Comparison of ENCODE assay signal across 12 cellular contexts in genomic region chr1:67688526-67689219, GRCh38. TPM values are rescaled to one million over a fixed set of nuclear protein-coding genes. Genes with fewer than 3 reads are reported as not detected.
DNase-seq lines count a peak whose midpoint lies in the region; TF ChIP-seq lines count a peak whose summit lies in the region.
"Had no signal": no experiment of that assay in that cellular context is flagged by ENCODE, and none has a peak within 500 bp of the region (broad histone marks: within the 10 kb centered on the region; RNA-seq: fewer than 3 reads in every experiment).

No MANE protein-coding gene starts in this region.

- peaks cover 26% of the 10 kb centered on the region for H3K79me2 ChIP-seq in MM.1S (ENCODE audit: low read length)

- no peak for TF ChIP-seq POLR2A in adrenal gland (IDR thresholded peaks at IDR 0.05)

- peaks cover 34% of the 10 kb centered on the region for H3K36me3 ChIP-seq in brain microvascular endothelial cell (replicated peaks)
- H3K36me3 ChIP-seq in neutrophil, result no peaks in the 10 kb centered on the region
- no peaks in the 10 kb centered on the region; the same call in 1 of the 2 replicates for H3K36me3 ChIP-seq in MM.1S (replicated peaks; ENCODE audit: insufficient read depth, low read length)
- H3K36me3 ChIP-seq in adrenal gland (replicated peaks in 1 of 2), result peaks cover 0 to 6% of the 10 kb centered on the region in 2 donors

- peak overlapping the region; percentile 90 for H3K27ac ChIP-seq in brain microvascular endothelial cell
- H3K27ac ChIP-seq in neutrophil, result peak overlapping the region; percentile 92
- H3K27ac ChIP-seq in MM.1S (ENCODE audit: low read length), result no peak overlapping the region
- H3K27ac ChIP-seq in adrenal gland, result no peak overlapping the region
- H3K27ac ChIP-seq: 22Rv1 had no signal

- no peak overlapping the region for H3K4me2 ChIP-seq in MM.1S (ENCODE audit: low read depth, low read length)

- peaks cover 54 to 56% of the 10 kb centered on the region in 2 experiments for H3K4me1 ChIP-seq in neutrophil (ENCODE audit: control insufficient read depth in 1 of 2, insufficient read depth in 1 of 2, low read depth in 1 of 2, low read length in 1 of 2)
- peaks cover 11% of the 10 kb centered on the region; the same call in 1 of the 2 replicates for H3K4me1 ChIP-seq in MM.1S (ENCODE audit: low read length)
- H3K4me1 ChIP-seq in adrenal gland (replicated peaks in 1 of 2), result peaks cover 6 to 19% of the 10 kb centered on the region in 2 donors

- in situ Hi-C loops in brain microvascular endothelial cell (cut with HindIII; ENCODE audit: low pct_ligation_motif_present, low sequenced_read_pairs), result loop anchor here (25.0 kb wide), 1 partner anchor 151 kb away; no protein-coding TSS in a partner anchor

- H3K27me3 ChIP-seq in brain microvascular endothelial cell (replicated peaks), result no peaks in the 10 kb centered on the region
- H3K27me3 ChIP-seq in neutrophil, result no peaks in the 10 kb centered on the region
- H3K27me3 ChIP-seq in MM.1S (replicated peaks; ENCODE audit: insufficient read depth, low read length), result no peaks in the 10 kb centered on the region
- H3K27me3 ChIP-seq in adrenal gland, result no peaks in the 10 kb centered on the region

- WGBS in adrenal gland, 4 donors, result 62 to 84% (median 70%) methylated on average over 3 of the region's 3 CpGs

- H3K9me2 ChIP-seq in MM.1S (replicated peaks; ENCODE audit: insufficient read depth, low read length), result no peaks in the 10 kb centered on the region

- H3K9me3 ChIP-seq in neutrophil (no peaks in the 10 kb centered on the region), MM.1S (replicated peaks; ENCODE audit: insufficient read depth, low read length) (no peaks in the 10 kb centered on the region), adrenal gland (replicated peaks in 1 of 3) (no peaks in the 10 kb centered on the region)

- H4K20me1 ChIP-seq in MM.1S (ENCODE audit: insufficient read depth, low read length), result no peaks in the 10 kb centered on the region

- peak; percentile 28 for DNase-seq in NCI-H2171 treated with DMSO at 0.1 percent for 48 hours (lab: John Stamatoyannopoulos, UW)
- no peak for DNase-seq in NCI-H2171 (lab: John Stamatoyannopoulos, UW)
- DNase-seq in MV-4-11 (lab: John Stamatoyannopoulos, UW), result peak; percentile 59
- no peak for DNase-seq in brain microvascular endothelial cell
- DNase-seq in MM.1S, result no peak
- no peak for DNase-seq in foreskin fibroblast
- DNase-seq in adrenal gland, result no peak
- DNase-seq: activated CD4-positive, alpha-beta T cell treated with anti-CD3 and anti-CD28 coated beads, Interleukin-2, amount 50 U/mL, for 48 hours; stimulated activated CD4-positive, alpha-beta T cell treated with anti-CD3 and anti-CD28 coated beads, Interleukin-2, amount 100 ng/mL, for 48 hours had no signal

- no peak overlapping the region for H3K9ac ChIP-seq in MM.1S (ENCODE audit: low read length)

- intact Hi-C loops in adrenal gland (cut with DNase I), result loop anchor here (5.0 to 10.0 kb wide), 2 partner anchors 124 to 144 kb away; partner anchors contain the start of gene GNG12 (in 1 of the 2)

- H2AFZ ChIP-seq in MM.1S (ENCODE audit: low read length), result no peak overlapping the region

- TF ChIP-seq CTCF in brain microvascular endothelial cell (IDR thresholded peaks at IDR 0.05; ENCODE audit: low read depth, low read length, missing control alignments) (no peak), neutrophil (IDR thresholded peaks at IDR 0.05) (no peak), MM.1S (IDR thresholded peaks at IDR 0.05; ENCODE audit: low read length) (no peak), foreskin fibroblast (IDR thresholded peaks at IDR 0.05; ENCODE audit: low read depth, low read length) (no peak), adrenal gland (IDR thresholded peaks at IDR 0.05) (no peak)

- peaks cover 31% of the 10 kb centered on the region for H3F3A ChIP-seq in MM.1S (ENCODE audit: insufficient read depth, low read length)

- no peak overlapping the region for H3K4me3 ChIP-seq in brain microvascular endothelial cell (ENCODE audit: low read depth, low read length)
- peak overlapping the region; percentile 77 to 94 for H3K4me3 ChIP-seq in neutrophil (ENCODE audit: low read depth in 1 of 2, low read length in 1 of 2)
- H3K4me3 ChIP-seq in MM.1S (ENCODE audit: low read length), result no peak overlapping the region
- H3K4me3 ChIP-seq in foreskin fibroblast (ENCODE audit: low read depth in 1 of 2, low read length in 2 of 2), result peak overlapping the region in 1 of 2 donors; percentile 9
- H3K4me3 ChIP-seq in adrenal gland, result no peak overlapping the region
- H3K4me3 ChIP-seq: lung had no signal

RNA-seq across cellular contexts. Expression of gene GADD45A, which starts 3.7 kb away (rescaled TPM):
- 10 to 100 TPM in 5 of 8 donors, 1 to 10 TPM in 3; 5.3 to 26.9 (median 11.5) TPM for total RNA-seq in adrenal gland
- 10 to 100 TPM in 2 of 3 donors, 1 to 10 TPM in 1; 9.2 to 20.9 (median 19.6) TPM for polyA plus RNA-seq in adrenal gland

Comparison
In these comparisons a context has a peak if more than half of its experiments do, and no peak if none do; other contexts are left out.
1. DNase-seq: peak in NCI-H2171 treated with DMSO at 0.1 percent for 48 hours (single experiment) and MV-4-11 (single experiment); none in NCI-H2171 (single experiment), brain microvascular endothelial cell (single experiment), MM.1S (single experiment), foreskin fibroblast (0 of 2) and adrenal gland (0 of 7).
2. H3K27ac ChIP-seq: peak in brain microvascular endothelial cell (single experiment) and neutrophil (single experiment); none in MM.1S (single experiment) and adrenal gland (0 of 5).
3. H3K4me3 ChIP-seq: peak in neutrophil (2 of 2); none in brain microvascular endothelial cell (single experiment), MM.1S (single experiment) and adrenal gland (0 of 4).